16 cellular contexts compared by ENCODE assay signal in the genomic region with DNA sequence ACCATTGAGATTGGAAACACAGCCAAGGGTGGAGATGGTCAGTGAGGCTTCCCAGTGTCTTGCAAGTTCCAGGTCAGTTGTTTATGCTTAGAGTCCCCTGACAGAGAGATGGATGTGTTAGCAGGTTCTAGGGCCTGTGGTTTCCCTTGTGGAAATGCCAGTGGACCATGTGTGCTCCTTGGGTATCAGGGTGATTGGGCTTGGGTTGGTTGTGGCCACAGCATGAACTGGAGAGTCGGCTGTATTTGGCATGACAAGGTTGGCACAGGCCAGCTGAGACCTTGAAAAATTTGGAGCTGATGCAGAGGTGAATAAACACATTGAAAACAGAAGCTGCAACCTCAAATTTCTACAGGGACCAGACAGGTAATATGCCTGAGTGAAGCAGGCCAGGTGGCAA.
"Had no signal": no experiment of that assay in that cellular context is flagged by ENCODE, and none has a peak within 500 bp of the region (broad histone marks: within the 10 kb centered on the region; RNA-seq: fewer than 3 reads in every experiment).

No MANE protein-coding gene starts in this region.

- DNase-seq: cortex of kidney; dorsolateral prefrontal cortex; effector memory CD4-positive, alpha-beta T cell; heart left ventricle; hippocampal formation; left colon; left ventricle myocardium superior; naive thymus-derived CD8-positive, alpha-beta T cell; psoas muscle; stimulated activated CD4-positive, alpha-beta T cell treated with anti-CD3 and anti-CD28 coated beads, Interleukin-2, amount 100 ng/mL, for 24 hours; stimulated activated naive CD8-positive, alpha-beta T cell treated with anti-CD3 and anti-CD28 coated beads, Interleukin-15, Interleukin-2, amounts not matched to agents 100 U/mL and 50 U/mL, for 24 hours; tibial artery had no signal

- H3K27ac ChIP-seq: dorsolateral prefrontal cortex, neutrophil, psoas muscle, skin epidermis, suprapubic skin, tibial artery had no signal

- H3K36me3 ChIP-seq: heart left ventricle, neutrophil, suprapubic skin, tibial artery had no signal

- H3K27me3 ChIP-seq: dorsolateral prefrontal cortex, heart left ventricle, neutrophil, suprapubic skin, tibial artery had no signal

- H3K9me3 ChIP-seq: heart left ventricle, neutrophil, psoas muscle, suprapubic skin, tibial artery had no signal

- H3K4me1 ChIP-seq: psoas muscle, suprapubic skin had no signal

- H3K4me3 ChIP-seq: dorsolateral prefrontal cortex, heart left ventricle, psoas muscle, skin epidermis, suprapubic skin, tibial artery had no signal

- ATAC-seq: heart left ventricle; left colon; left ventricle myocardium superior; naive thymus-derived CD8-positive, alpha-beta T cell; psoas muscle; sciatic nerve; stimulated activated naive CD8-positive, alpha-beta T cell treated with anti-CD3 and anti-CD28 coated beads, Interleukin-15, Interleukin-2, amounts not matched to agents 100 U/mL and 50 U/mL, for 24 hours had no signal
